1 cellular context compared by ENCODE assay signal in the genomic region with DNA sequence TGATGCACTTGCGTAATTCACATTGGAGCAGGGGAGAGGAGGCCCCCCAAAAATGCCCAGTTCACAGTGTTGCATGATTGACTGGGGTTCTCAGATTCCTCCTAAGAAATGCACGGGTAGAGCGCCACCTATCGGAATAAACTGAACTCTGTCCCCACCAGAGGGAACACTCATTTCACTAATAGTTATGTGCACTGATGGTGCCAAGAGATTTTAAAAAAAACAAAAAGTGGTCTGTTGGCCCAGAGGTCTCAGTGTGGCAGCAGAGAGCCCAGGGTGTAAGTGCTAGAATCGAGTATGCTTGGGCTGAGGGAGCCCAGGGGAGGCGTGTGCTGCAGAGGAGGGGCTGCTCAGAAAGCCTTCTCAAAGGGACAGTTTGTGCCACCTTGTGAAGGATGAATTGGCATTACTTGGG.
TF ChIP-seq lines count a peak whose summit lies in the region.

No MANE protein-coding gene starts in this region.

TF ChIP-seq in GM23338, 12 proteins besides CTCF, POLR2A, EP300 and RAD21 (continued from another document):
- TF ChIP-seq, protein P1, sequence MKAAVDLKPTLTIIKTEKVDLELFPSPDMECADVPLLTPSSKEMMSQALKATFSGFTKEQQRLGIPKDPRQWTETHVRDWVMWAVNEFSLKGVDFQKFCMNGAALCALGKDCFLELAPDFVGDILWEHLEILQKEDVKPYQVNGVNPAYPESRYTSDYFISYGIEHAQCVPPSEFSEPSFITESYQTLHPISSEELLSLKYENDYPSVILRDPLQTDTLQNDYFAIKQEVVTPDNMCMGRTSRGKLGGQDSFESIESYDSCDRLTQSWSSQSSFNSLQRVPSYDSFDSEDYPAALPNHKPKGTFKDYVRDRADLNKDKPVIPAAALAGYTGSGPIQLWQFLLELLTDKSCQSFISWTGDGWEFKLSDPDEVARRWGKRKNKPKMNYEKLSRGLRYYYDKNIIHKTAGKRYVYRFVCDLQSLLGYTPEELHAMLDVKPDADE (IDR thresholded peaks at IDR 0.05) = no peak
- TF ChIP-seq, protein P2, sequence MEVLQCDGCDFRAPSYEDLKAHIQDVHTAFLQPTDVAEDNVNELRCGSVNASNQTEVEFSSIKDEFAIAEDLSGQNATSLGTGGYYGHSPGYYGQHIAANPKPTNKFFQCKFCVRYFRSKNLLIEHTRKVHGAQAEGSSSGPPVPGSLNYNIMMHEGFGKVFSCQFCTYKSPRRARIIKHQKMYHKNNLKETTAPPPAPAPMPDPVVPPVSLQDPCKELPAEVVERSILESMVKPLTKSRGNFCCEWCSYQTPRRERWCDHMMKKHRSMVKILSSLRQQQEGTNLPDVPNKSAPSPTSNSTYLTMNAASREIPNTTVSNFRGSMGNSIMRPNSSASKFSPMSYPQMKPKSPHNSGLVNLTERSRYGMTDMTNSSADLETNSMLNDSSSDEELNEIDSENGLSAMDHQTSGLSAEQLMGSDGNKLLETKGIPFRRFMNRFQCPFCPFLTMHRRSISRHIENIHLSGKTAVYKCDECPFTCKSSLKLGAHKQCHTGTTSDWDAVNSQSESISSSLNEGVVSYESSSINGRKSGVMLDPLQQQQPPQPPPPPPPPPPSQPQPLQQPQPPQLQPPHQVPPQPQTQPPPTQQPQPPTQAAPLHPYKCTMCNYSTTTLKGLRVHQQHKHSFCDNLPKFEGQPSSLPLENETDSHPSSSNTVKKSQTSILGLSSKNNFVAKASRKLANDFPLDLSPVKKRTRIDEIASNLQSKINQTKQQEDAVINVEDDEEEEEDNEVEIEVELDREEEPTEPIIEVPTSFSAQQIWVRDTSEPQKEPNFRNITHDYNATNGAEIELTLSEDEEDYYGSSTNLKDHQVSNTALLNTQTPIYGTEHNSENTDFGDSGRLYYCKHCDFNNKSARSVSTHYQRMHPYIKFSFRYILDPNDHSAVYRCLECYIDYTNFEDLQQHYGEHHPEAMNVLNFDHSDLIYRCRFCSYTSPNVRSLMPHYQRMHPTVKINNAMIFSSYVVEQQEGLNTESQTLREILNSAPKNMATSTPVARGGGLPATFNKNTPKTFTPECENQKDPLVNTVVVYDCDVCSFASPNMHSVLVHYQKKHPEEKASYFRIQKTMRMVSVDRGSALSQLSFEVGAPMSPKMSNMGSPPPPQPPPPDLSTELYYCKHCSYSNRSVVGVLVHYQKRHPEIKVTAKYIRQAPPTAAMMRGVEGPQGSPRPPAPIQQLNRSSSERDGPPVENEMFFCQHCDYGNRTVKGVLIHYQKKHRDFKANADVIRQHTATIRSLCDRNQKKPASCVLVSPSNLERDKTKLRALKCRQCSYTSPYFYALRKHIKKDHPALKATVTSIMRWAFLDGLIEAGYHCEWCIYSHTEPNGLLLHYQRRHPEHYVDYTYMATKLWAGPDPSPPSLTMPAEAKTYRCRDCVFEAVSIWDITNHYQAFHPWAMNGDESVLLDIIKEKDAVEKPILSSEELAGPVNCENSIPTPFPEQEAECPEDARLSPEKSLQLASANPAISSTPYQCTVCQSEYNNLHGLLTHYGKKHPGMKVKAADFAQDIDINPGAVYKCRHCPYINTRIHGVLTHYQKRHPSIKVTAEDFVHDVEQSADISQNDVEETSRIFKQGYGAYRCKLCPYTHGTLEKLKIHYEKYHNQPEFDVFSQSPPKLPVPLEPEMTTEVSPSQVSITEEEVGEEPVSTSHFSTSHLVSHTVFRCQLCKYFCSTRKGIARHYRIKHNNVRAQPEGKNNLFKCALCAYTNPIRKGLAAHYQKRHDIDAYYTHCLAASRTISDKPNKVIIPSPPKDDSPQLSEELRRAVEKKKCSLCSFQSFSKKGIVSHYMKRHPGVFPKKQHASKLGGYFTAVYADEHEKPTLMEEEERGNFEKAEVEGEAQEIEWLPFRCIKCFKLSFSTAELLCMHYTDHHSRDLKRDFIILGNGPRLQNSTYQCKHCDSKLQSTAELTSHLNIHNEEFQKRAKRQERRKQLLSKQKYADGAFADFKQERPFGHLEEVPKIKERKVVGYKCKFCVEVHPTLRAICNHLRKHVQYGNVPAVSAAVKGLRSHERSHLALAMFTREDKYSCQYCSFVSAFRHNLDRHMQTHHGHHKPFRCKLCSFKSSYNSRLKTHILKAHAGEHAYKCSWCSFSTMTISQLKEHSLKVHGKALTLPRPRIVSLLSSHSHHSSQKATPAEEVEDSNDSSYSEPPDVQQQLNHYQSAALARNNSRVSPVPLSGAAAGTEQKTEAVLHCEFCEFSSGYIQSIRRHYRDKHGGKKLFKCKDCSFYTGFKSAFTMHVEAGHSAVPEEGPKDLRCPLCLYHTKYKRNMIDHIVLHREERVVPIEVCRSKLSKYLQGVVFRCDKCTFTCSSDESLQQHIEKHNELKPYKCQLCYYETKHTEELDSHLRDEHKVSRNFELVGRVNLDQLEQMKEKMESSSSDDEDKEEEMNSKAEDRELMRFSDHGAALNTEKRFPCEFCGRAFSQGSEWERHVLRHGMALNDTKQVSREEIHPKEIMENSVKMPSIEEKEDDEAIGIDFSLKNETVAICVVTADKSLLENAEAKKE (CRISPR knock-in tag; IDR thresholded peaks at IDR 0.05) = no peak
- TF ChIP-seq STAT1 (IDR thresholded peaks at IDR 0.05; ENCODE audit: unreplicated experiment) (no peak), ZNF331 (CRISPR knock-in tag; IDR thresholded peaks at IDR 0.05; ENCODE audit: low read depth) (no peak), EZH2 (IDR thresholded peaks at IDR 0.05; ENCODE audit: low read depth, unreplicated experiment) (no peak), CREB1 (CRISPR knock-in tag; IDR thresholded peaks at IDR 0.05; ENCODE audit: low read depth) (no peak), POLR2AphosphoS5 (IDR thresholded peaks at IDR 0.05; ENCODE audit: low read depth) (no peak), EZH2phosphoT487 (IDR thresholded peaks at IDR 0.05; ENCODE audit: unreplicated experiment) (no peak), NANOG (IDR thresholded peaks at IDR 0.05; ENCODE audit: borderline replicate concordance) (no peak), ZNF114 (CRISPR knock-in tag; IDR thresholded peaks at IDR 0.05) (no peak)
